In genomic region chr1:107935396-107936064, GRCh38 we compare ENCODE assay signal across 1 cellular context.
TF ChIP-seq lines count a peak whose summit lies in the region.

No MANE protein-coding gene starts in this region.

TF ChIP-seq in WTC11, 78 proteins besides CTCF, POLR2A, EP300 and RAD21 (continued from another document):
- TF ChIP-seq STAT6 (CRISPR knock-in tag; conservative IDR thresholded peaks at IDR 0.05; ENCODE audit: low read depth) (no peak), ATF2 (CRISPR knock-in tag; IDR thresholded peaks at IDR 0.05; ENCODE audit: borderline replicate concordance, low read depth) (no peak), ERG (CRISPR knock-in tag; IDR thresholded peaks at IDR 0.05) (no peak)
